In genomic region chr4:85474818-85475630, GRCh38 we compare ENCODE assay signal across 2 cellular contexts.
TF ChIP-seq lines count a peak whose summit lies in the region.

TSS of gene ARHGAP24 (plus strand) at chr4:85475150.

TF ChIP-seq in HEK293, 187 proteins besides CTCF, POLR2A, EP300 and RAD21 (continued from another document and continues in another):
- TF ChIP-seq ZNF580 (tag by site-specific recombination; IDR thresholded peaks at IDR 0.05), result no peak
- no peak for TF ChIP-seq IKZF3 (tag by site-specific recombination; IDR thresholded peaks at IDR 0.05)
- no peak for TF ChIP-seq ATF2 (tag by site-specific recombination; IDR thresholded peaks at IDR 0.05; ENCODE audit: low read depth)
- no peak for TF ChIP-seq ZNF112 (tag by site-specific recombination; IDR thresholded peaks at IDR 0.05)
- TF ChIP-seq ZNF37A (tag by site-specific recombination; IDR thresholded peaks at IDR 0.05), result no peak
- TF ChIP-seq ZNF202 (tag by site-specific recombination; IDR thresholded peaks at IDR 0.05; ENCODE audit: borderline replicate concordance), result no peak
- peak; percentile 82 for TF ChIP-seq ZIC2 (tag by site-specific recombination; IDR thresholded peaks at IDR 0.05)
- TF ChIP-seq ZNF280C (tag by site-specific recombination; IDR thresholded peaks at IDR 0.05), result no peak
- no peak for TF ChIP-seq ZNF548 (tag by site-specific recombination; IDR thresholded peaks at IDR 0.05)
- TF ChIP-seq, protein P1, sequence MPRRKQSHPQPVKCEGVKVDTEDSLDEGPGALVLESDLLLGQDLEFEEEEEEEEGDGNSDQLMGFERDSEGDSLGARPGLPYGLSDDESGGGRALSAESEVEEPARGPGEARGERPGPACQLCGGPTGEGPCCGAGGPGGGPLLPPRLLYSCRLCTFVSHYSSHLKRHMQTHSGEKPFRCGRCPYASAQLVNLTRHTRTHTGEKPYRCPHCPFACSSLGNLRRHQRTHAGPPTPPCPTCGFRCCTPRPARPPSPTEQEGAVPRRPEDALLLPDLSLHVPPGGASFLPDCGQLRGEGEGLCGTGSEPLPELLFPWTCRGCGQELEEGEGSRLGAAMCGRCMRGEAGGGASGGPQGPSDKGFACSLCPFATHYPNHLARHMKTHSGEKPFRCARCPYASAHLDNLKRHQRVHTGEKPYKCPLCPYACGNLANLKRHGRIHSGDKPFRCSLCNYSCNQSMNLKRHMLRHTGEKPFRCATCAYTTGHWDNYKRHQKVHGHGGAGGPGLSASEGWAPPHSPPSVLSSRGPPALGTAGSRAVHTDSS (tag by site-specific recombination; IDR thresholded peaks at IDR 0.05), result no peak
- no peak for TF ChIP-seq ZNF350 (tag by site-specific recombination; IDR thresholded peaks at IDR 0.05)
- no peak for TF ChIP-seq ZNF792 (tag by site-specific recombination; IDR thresholded peaks at IDR 0.05)
- no peak for TF ChIP-seq ZNF560 (tag by site-specific recombination; IDR thresholded peaks at IDR 0.05; ENCODE audit: borderline replicate concordance)
- TF ChIP-seq, protein P2, sequence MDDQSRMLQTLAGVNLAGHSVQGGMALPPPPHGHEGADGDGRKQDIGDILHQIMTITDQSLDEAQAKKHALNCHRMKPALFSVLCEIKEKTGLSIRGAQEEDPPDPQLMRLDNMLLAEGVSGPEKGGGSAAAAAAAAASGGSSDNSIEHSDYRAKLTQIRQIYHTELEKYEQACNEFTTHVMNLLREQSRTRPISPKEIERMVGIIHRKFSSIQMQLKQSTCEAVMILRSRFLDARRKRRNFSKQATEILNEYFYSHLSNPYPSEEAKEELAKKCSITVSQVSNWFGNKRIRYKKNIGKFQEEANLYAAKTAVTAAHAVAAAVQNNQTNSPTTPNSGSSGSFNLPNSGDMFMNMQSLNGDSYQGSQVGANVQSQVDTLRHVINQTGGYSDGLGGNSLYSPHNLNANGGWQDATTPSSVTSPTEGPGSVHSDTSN (CRISPR knock-in tag; IDR thresholded peaks at IDR 0.05), result no peak
- TF ChIP-seq ZBTB8A (tag by site-specific recombination; IDR thresholded peaks at IDR 0.05), result peak; percentile 71
- no peak; the same call in 1 of the 2 replicates for TF ChIP-seq SP2 (tag by site-specific recombination; IDR thresholded peaks at IDR 0.05)
- TF ChIP-seq ZNF157 (tag by site-specific recombination; IDR thresholded peaks at IDR 0.05), result no peak
- no peak for TF ChIP-seq ZNF76 (tag by site-specific recombination; IDR thresholded peaks at IDR 0.05; ENCODE audit: borderline replicate concordance, low read depth)

TF ChIP-seq in HepG2, 621 proteins besides CTCF, POLR2A, EP300 and RAD21 (continued from another document and continues in another):
- TF ChIP-seq, protein P3, sequence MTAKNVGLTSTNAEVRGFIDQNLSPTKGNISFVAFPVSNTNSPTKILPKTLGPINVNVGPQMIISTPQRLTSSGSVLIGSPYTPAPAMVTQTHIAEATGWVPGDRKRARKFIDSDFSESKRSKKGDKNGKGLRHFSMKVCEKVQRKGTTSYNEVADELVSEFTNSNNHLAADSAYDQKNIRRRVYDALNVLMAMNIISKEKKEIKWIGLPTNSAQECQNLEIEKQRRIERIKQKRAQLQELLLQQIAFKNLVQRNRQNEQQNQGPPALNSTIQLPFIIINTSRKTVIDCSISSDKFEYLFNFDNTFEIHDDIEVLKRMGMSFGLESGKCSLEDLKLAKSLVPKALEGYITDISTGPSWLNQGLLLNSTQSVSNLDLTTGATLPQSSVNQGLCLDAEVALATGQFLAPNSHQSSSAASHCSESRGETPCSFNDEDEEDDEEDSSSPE (CRISPR knock-in tag; IDR thresholded peaks at IDR 0.05), result no peak
- peak; percentile 58; the same call in 1 of the 2 replicates for TF ChIP-seq AHDC1 (CRISPR knock-in tag; IDR thresholded peaks at IDR 0.05; ENCODE audit: borderline replicate concordance)
- no peak for TF ChIP-seq STAT5B (CRISPR knock-in tag; IDR thresholded peaks at IDR 0.05)
- 0 out of 2 replicates have a peak, but pooled peaks have one; percentile 33 for TF ChIP-seq MED1 (CRISPR knock-in tag; IDR thresholded peaks at IDR 0.05)
- TF ChIP-seq ZNF703 (CRISPR knock-in tag; IDR thresholded peaks at IDR 0.05; ENCODE audit: borderline replicate concordance), result no peak
- TF ChIP-seq ZNF766 (CRISPR knock-in tag; IDR thresholded peaks at IDR 0.05; ENCODE audit: borderline replicate concordance), result no peak
- no peak for TF ChIP-seq KAT7 (CRISPR knock-in tag; IDR thresholded peaks at IDR 0.05; ENCODE audit: borderline replicate concordance)
- peak; percentile 73 for TF ChIP-seq SOX13 (IDR thresholded peaks at IDR 0.05)
- TF ChIP-seq SOX13 (CRISPR knock-in tag; conservative IDR thresholded peaks at IDR 0.05 in 1 of 2, IDR thresholded peaks at IDR 0.05 in 1 of 2), result peak in 1 of 2 experiments; percentile 94; a peak in 2 of 4 replicates
- TF ChIP-seq ZNF781 (CRISPR knock-in tag; IDR thresholded peaks at IDR 0.05; ENCODE audit: borderline replicate concordance, not compliant biosample characterization), result no peak
- no peak for TF ChIP-seq ZNF629 (CRISPR knock-in tag; conservative IDR thresholded peaks at IDR 0.05)
- TF ChIP-seq, protein P4, sequence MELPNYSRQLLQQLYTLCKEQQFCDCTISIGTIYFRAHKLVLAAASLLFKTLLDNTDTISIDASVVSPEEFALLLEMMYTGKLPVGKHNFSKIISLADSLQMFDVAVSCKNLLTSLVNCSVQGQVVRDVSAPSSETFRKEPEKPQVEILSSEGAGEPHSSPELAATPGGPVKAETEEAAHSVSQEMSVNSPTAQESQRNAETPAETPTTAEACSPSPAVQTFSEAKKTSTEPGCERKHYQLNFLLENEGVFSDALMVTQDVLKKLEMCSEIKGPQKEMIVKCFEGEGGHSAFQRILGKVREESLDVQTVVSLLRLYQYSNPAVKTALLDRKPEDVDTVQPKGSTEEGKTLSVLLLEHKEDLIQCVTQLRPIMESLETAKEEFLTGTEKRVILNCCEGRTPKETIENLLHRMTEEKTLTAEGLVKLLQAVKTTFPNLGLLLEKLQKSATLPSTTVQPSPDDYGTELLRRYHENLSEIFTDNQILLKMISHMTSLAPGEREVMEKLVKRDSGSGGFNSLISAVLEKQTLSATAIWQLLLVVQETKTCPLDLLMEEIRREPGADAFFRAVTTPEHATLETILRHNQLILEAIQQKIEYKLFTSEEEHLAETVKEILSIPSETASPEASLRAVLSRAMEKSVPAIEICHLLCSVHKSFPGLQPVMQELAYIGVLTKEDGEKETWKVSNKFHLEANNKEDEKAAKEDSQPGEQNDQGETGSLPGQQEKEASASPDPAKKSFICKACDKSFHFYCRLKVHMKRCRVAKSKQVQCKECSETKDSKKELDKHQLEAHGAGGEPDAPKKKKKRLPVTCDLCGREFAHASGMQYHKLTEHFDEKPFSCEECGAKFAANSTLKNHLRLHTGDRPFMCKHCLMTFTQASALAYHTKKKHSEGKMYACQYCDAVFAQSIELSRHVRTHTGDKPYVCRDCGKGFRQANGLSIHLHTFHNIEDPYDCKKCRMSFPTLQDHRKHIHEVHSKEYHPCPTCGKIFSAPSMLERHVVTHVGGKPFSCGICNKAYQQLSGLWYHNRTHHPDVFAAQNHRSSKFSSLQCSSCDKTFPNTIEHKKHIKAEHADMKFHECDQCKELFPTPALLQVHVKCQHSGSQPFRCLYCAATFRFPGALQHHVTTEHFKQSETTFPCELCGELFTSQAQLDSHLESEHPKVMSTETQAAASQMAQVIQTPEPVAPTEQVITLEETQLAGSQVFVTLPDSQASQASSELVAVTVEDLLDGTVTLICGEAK (IDR thresholded peaks at IDR 0.05), result no peak
- TF ChIP-seq, protein P4 (CRISPR knock-in tag; IDR thresholded peaks at IDR 0.05), result peak; percentile 36; the same call in 1 of the 2 replicates
- peak; percentile 86 for TF ChIP-seq FOXA3 (CRISPR knock-in tag; IDR thresholded peaks at IDR 0.05)
- TF ChIP-seq NONO (IDR thresholded peaks at IDR 0.05), result no peak
- TF ChIP-seq NONO (CRISPR knock-in tag; conservative IDR thresholded peaks at IDR 0.05), result peak; percentile 81; the same call in 1 of the 2 replicates
- TF ChIP-seq GLI4 (CRISPR knock-in tag; IDR thresholded peaks at IDR 0.05; ENCODE audit: borderline replicate concordance), result no peak
- no peak for TF ChIP-seq ZSCAN22 (CRISPR knock-in tag; IDR thresholded peaks at IDR 0.05)
- TF ChIP-seq SIN3B (IDR thresholded peaks at IDR 0.05; ENCODE audit: low read length), result no peak
- no peak for TF ChIP-seq WIZ (CRISPR knock-in tag; IDR thresholded peaks at IDR 0.05)
- TF ChIP-seq ZNF616 (CRISPR knock-in tag; IDR thresholded peaks at IDR 0.05; ENCODE audit: low read depth), result no peak
- TF ChIP-seq ZBTB21 (CRISPR knock-in tag; IDR thresholded peaks at IDR 0.05), result no peak
- TF ChIP-seq U2AF2 (IDR thresholded peaks at IDR 0.05; ENCODE audit: low read depth, low read length), result no peak
- no peak for TF ChIP-seq RARA (CRISPR knock-in tag; IDR thresholded peaks at IDR 0.05)
- TF ChIP-seq FUBP1 (CRISPR knock-in tag; IDR thresholded peaks at IDR 0.05; ENCODE audit: borderline replicate concordance), result no peak
- TF ChIP-seq, protein P5, sequence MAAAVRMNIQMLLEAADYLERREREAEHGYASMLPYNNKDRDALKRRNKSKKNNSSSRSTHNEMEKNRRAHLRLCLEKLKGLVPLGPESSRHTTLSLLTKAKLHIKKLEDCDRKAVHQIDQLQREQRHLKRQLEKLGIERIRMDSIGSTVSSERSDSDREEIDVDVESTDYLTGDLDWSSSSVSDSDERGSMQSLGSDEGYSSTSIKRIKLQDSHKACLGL (CRISPR knock-in tag; IDR thresholded peaks at IDR 0.05), result no peak
